ENCODE assay signal across 11 cellular contexts in the genomic region with DNA sequence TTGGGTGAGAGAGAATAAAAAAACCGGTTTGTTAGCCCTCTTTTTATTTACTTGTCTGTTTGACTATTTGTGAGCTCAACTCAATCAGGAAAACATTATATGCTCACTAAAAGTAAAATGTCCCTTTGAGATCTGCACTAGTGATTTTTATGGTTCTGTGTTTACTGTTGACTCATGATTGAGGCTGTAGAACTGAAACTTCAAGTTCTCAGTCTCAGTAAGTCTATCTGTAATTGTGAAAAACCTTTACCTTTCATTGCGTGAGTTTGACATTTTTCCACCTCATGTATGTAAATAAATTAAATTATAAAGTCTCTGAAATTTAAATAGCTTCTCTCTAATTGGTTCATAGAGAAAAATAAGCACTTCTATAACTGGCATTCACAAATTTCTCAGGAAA. TPM values are rescaled to one million over a fixed set of nuclear protein-coding genes. Genes with fewer than 3 reads are reported as not detected.
DNase-seq lines count a peak whose midpoint lies in the region; ATAC-seq, FAIRE-seq and TF ChIP-seq lines count a peak whose summit lies in the region.
"Had no signal": no experiment of that assay in that cellular context is flagged by ENCODE, and none has a peak within 500 bp of the region (broad histone marks: within the 10 kb centered on the region; RNA-seq: fewer than 3 reads in every experiment).

No MANE protein-coding gene starts in this region.

- no peaks in the 10 kb centered on the region for H3K9me3 ChIP-seq in OCI-LY7 (ENCODE audit: low read length)
- peaks cover 0 to 8% of the 10 kb centered on the region in 2 donors for H3K9me3 ChIP-seq in right atrium auricular region
- no peaks in the 10 kb centered on the region for H3K9me3 ChIP-seq in small intestine (ENCODE audit: control insufficient read depth, low read depth)

- WGBS in small intestine, 3 donors = 56 to 71% (median 68%) methylated on average over 2 of the region's 2 CpGs

- H3K27me3 ChIP-seq in right atrium auricular region = no peaks in the 10 kb centered on the region
- H3K27me3 ChIP-seq in small intestine (ENCODE audit: control insufficient read depth in 2 of 2, insufficient read depth in 2 of 2, low read length in 2 of 2) = no peaks in the 10 kb centered on the region

- DNase-seq in GM12864 (ENCODE audit: low read depth) (peak; percentile 48), KBM-7 (no peak), OCI-LY7 (ENCODE audit: low spot score) (no peak), right atrium auricular region (ENCODE audit: low spot score) (no peak), small intestine (no peak)
- DNase-seq: activated naive CD8-positive, alpha-beta T cell treated with anti-CD3 and anti-CD28 coated beads, Interleukin-2, amount 10 ng/mL, durations not matched to agents 7 days and 5 days; dermis blood vessel endothelial cell; NCI-H146 had no signal

- H2AFZ ChIP-seq in OCI-LY7 (ENCODE audit: low read length) = no peak overlapping the region

- H3K36me3 ChIP-seq in OCI-LY7 (ENCODE audit: insufficient read depth, low read length) (no peaks in the 10 kb centered on the region), right atrium auricular region (no peaks in the 10 kb centered on the region), small intestine (ENCODE audit: control insufficient read depth in 2 of 2, insufficient read depth in 2 of 2, low read length in 2 of 2) (no peaks in the 10 kb centered on the region)

- no peak overlapping the region for H3K4me2 ChIP-seq in OCI-LY7 (ENCODE audit: low read length)

- no TSS peak for BruUV-seq in OCI-LY7 (replicated peaks; lab: Mats Ljungman, UMichigan)

- TF ChIP-seq CTCF in GM12864 (IDR thresholded peaks at IDR 0.05; ENCODE audit: low read depth, low read length, missing control alignments) (no peak), OCI-LY7 (conservative IDR thresholded peaks at IDR 0.05; ENCODE audit: low read length) (no peak), right atrium auricular region (IDR thresholded peaks at IDR 0.05) (no peak)

- H3K9me2 ChIP-seq in OCI-LY7 (ENCODE audit: insufficient read depth, low read length) = no peaks in the 10 kb centered on the region

- no peak overlapping the region for H3K27ac ChIP-seq in OCI-LY7 (ENCODE audit: low read depth, low read length, poor library complexity, severe bottlenecking)
- no peak overlapping the region for H3K27ac ChIP-seq in right atrium auricular region
- H3K27ac ChIP-seq in small intestine (ENCODE audit: low read depth in 1 of 2, low read length in 1 of 2) = no peak overlapping the region

- H3K4me1 ChIP-seq in OCI-LY7 (ENCODE audit: insufficient read depth, low read length, poor library complexity, severe bottlenecking) = no peaks in the 10 kb centered on the region
- no peaks in the 10 kb centered on the region for H3K4me1 ChIP-seq in right atrium auricular region
- no peaks in the 10 kb centered on the region for H3K4me1 ChIP-seq in small intestine (ENCODE audit: control insufficient read depth in 2 of 2, insufficient read depth in 1 of 2, low read depth in 1 of 2, low read length in 1 of 2)

- H3K79me2 ChIP-seq in OCI-LY7 (ENCODE audit: insufficient read depth, low read depth, low read length) = no peaks in the 10 kb centered on the region

- intact Hi-C loops in OCI-LY7 (cut with micrococcal nuclease; ENCODE audit: unreplicated experiment) = no loop called here

- H4K20me1 ChIP-seq in OCI-LY7 (ENCODE audit: insufficient read depth, low read length) = no peaks in the 10 kb centered on the region

- in situ Hi-C loops in KBM-7 (cut with MboI; ENCODE audit: low pct_unique_long_range_greater_than_20kb, low sequenced_read_pairs) = no loop called here

- H3K4me3 ChIP-seq in GM12864 (ENCODE audit: low read depth, low read length) (no peak overlapping the region), OCI-LY7 (ENCODE audit: low read depth, low read length, poor library complexity, severe bottlenecking) (no peak overlapping the region), right atrium auricular region (no peak overlapping the region), small intestine (ENCODE audit: low read depth in 1 of 2, low read length in 2 of 2) (no peak overlapping the region)

- FAIRE-seq in small intestine (lab: Jason Lieb, UNC) = no peak

- POLR2A ChIA-PET in OCI-LY7 (lab: Charles Lee) = interaction anchor here (0.7 to 1.1 kb wide), 2 partner anchors 12 to 383 kb away, joined by 3 read pairs; no protein-coding TSS in a partner anchor

- peak; percentile 91 for ATAC-seq in GM19324 (IDR thresholded peaks at IDR 0.05; ENCODE audit: low FRiP score, unreplicated experiment)
- peak; percentile 99 for ATAC-seq in HG02678 (IDR thresholded peaks at IDR 0.05; ENCODE audit: unreplicated experiment)
- peak; percentile 99 for ATAC-seq in HG03442 (IDR thresholded peaks at IDR 0.05; ENCODE audit: unreplicated experiment)

- CTCF ChIA-PET in OCI-LY7 (lab: Charles Lee; ENCODE audit: unreplicated experiment) = no interaction called here

RNA-seq across cellular contexts. Expression of a gene that starts 17.0 kb away (rescaled TPM):
- total RNA-seq in OCI-LY7 (2014; rRNA removed; shearing (Covaris generic)) = 11.7 and 19.6 TPM in 2 replicates
- 22.6 and 24.7 TPM in 2 replicates for total RNA-seq in OCI-LY7 (2022)
- total RNA-seq in right atrium auricular region = 10 to 100 TPM; 15.6 to 25.5 TPM
- polyA plus RNA-seq in small intestine = 1 to 10 TPM; 2.2 to 8.3 (median 3.2) TPM
